In the genomic region with DNA sequence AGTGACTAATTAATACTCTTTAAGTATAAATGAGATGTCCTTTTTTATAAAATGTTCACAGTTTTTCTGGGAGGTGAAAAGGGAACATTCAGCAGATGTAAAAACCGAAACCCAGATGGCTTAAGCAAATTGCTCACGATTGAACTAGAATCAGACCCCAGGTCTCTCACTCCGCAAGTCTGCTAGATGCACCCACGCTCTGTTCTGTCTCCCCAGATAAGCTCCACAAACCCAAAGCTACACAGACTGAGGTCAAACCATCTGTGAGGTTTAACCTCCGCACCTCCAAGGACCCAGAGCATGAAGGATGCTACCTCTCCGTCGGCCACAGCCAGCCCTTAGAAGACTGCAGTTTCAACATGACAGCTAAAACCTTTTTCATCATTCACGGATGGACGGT, we compare ENCODE assay signal across 1 cellular context.
TF ChIP-seq lines count a peak whose summit lies in the region.

No MANE protein-coding gene starts in this region.

TF ChIP-seq in K562, 482 proteins besides CTCF, POLR2A, EP300 and RAD21:
- TF ChIP-seq CBFA2T2 (conservative IDR thresholded peaks at IDR 0.05), result peak; percentile 42; the same call in 1 of the 2 replicates
- TF ChIP-seq HNRNPLL (IDR thresholded peaks at IDR 0.05; ENCODE audit: low read depth, low read length, poor library complexity, severe bottlenecking), result peak; percentile 73
- TF ChIP-seq, protein P1, sequence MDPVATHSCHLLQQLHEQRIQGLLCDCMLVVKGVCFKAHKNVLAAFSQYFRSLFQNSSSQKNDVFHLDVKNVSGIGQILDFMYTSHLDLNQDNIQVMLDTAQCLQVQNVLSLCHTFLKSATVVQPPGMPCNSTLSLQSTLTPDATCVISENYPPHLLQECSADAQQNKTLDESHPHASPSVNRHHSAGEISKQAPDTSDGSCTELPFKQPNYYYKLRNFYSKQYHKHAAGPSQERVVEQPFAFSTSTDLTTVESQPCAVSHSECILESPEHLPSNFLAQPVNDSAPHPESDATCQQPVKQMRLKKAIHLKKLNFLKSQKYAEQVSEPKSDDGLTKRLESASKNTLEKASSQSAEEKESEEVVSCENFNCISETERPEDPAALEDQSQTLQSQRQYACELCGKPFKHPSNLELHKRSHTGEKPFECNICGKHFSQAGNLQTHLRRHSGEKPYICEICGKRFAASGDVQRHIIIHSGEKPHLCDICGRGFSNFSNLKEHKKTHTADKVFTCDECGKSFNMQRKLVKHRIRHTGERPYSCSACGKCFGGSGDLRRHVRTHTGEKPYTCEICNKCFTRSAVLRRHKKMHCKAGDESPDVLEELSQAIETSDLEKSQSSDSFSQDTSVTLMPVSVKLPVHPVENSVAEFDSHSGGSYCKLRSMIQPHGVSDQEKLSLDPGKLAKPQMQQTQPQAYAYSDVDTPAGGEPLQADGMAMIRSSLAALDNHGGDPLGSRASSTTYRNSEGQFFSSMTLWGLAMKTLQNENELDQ (CRISPR knock-in tag; IDR thresholded peaks at IDR 0.05; ENCODE audit: borderline replicate concordance), result no peak
- peak; percentile 64 for TF ChIP-seq EGR1 (conservative IDR thresholded peaks at IDR 0.05)
- peak; percentile 69 for TF ChIP-seq CBFA2T3 (IDR thresholded peaks at IDR 0.05)
- no peak for TF ChIP-seq RCOR1 (IDR thresholded peaks at IDR 0.05; ENCODE audit: borderline replicate concordance in 1 of 2, low read depth in 2 of 2, low read length in 2 of 2)
TF ChIP-seq in K562: peak in this region for 4.
